In the genomic region with DNA sequence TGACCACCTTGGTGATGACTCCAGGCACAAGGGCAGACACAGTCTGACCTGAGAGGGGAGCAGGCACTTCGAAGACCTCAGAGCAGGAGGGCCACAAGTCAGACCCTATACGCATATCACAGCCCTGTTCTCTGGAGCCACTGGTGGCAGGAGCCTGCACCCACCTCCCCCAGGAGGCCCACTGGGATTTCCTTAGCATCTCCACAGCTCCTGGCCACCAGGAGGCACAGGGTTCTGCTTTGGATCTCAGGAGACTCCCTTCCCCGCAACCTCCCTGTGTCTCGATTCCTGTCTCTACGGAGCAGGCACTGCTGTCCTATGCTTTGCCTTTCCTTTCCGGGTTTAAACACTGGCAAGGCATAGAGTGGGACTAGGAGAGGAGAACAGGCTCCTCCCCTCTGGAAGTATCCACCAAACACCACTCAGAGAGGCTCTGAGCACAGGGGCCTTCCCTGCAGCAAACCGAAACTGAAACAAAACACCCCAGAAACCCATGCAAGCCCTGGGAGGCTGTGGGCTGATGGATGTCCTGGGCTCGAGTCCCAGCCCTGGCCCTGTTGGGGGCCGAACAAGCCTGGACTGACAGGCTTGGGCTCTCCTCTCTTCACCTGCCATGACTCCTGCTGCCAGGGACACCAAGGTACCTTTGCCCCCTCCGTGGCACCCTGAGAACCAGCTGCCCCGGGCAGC, we compare ENCODE assay signal across 8 cellular contexts.
DNase-seq lines count a peak whose midpoint lies in the region; ATAC-seq and TF ChIP-seq lines count a peak whose summit lies in the region.

No MANE protein-coding gene starts in this region.

- H3K36me3 ChIP-seq in neuronal stem cell (replicated peaks in 1 of 2; ENCODE audit: control insufficient read depth in 2 of 2, insufficient read depth in 2 of 2, low read length in 2 of 2) (peaks cover 0 to 3% of the 10 kb centered on the region in 2 donors), thoracic aorta (peaks cover 11% of the 10 kb centered on the region)

- H2AFZ ChIP-seq in neuronal stem cell (ENCODE audit: low read length): no peak overlapping the region

- H3K9me3 Mint-ChIP-seq in HFFc6: no peaks in the 10 kb centered on the region
- no peaks in the 10 kb centered on the region for H3K9me3 Mint-ChIP-seq in activated T-helper 17 cell treated with anti-CD3 and anti-CD28 coated beads, Interleukin-2, amount 50 U/mL, for 72 hours

- peak overlapping the region; percentile 94 for H3K4me3 Mint-ChIP-seq in HFFc6
- H3K4me3 Mint-ChIP-seq in activated T-helper 17 cell treated with anti-CD3 and anti-CD28 coated beads, Interleukin-2, amount 50 U/mL, for 72 hours: peak overlapping the region; percentile 81

- WGBS in neuronal stem cell (ENCODE audit: extremely low coverage in 2 of 2, insufficient read length in 2 of 2, insufficient replicate concordance in 1 of 2), 2 donors: no CpG with 5 or more reads among the region's 11 CpGs

- H3K27me3 Mint-ChIP-seq in HFFc6 (ENCODE audit: insufficient read depth): peaks cover 13% of the 10 kb centered on the region
- no peaks in the 10 kb centered on the region for H3K27me3 Mint-ChIP-seq in activated T-helper 17 cell treated with anti-CD3 and anti-CD28 coated beads, Interleukin-2, amount 50 U/mL, for 72 hours

- peak overlapping the region; percentile 1 for H3K14ac ChIP-seq in neuronal stem cell (ENCODE audit: low read length)

- H3K9ac ChIP-seq in neuronal stem cell (ENCODE audit: low read depth, low read length, poor library complexity): no peak overlapping the region

- H3K27ac Mint-ChIP-seq in HFFc6: peak overlapping the region; percentile 88
- peak overlapping the region; percentile 70 for H3K27ac Mint-ChIP-seq in activated T-helper 17 cell treated with anti-CD3 and anti-CD28 coated beads, Interleukin-2, amount 50 U/mL, for 72 hours

- H3K23ac ChIP-seq in neuronal stem cell (ENCODE audit: low read depth, low read length, poor library complexity): peak overlapping the region; percentile 60

- peak overlapping the region; percentile 33 for H2BK5ac ChIP-seq in neuronal stem cell (ENCODE audit: low read length)

- peak overlapping the region; percentile 89 for H2BK15ac ChIP-seq in neuronal stem cell (ENCODE audit: low read length)

- DNase-seq in NCI-H1417 (lab: John Stamatoyannopoulos, UW) (peak in 2 of 3 experiments; percentile 4 to 75), NCI-H1417 treated with DMSO at 0.1 percent for 48 hours (lab: John Stamatoyannopoulos, UW) (no peak), HFFc6 (peak; percentile 85), NCI-H2196 (lab: John Stamatoyannopoulos, UW; ENCODE audit: unreplicated experiment) (peak; percentile 62), fibroblast of mammary gland (ENCODE audit: low read depth) (peak; percentile 86), neuronal stem cell (ENCODE audit: low spot score) (no peak), thoracic aorta (ENCODE audit: low spot score) (no peak)

- H3K4ac ChIP-seq in neuronal stem cell (ENCODE audit: low read length): no peak overlapping the region

- peaks cover 44% of the 10 kb centered on the region for H3K36me3 Mint-ChIP-seq in HFFc6 (ENCODE audit: low read depth)
- no peaks in the 10 kb centered on the region for H3K36me3 Mint-ChIP-seq in activated T-helper 17 cell treated with anti-CD3 and anti-CD28 coated beads, Interleukin-2, amount 50 U/mL, for 72 hours (ENCODE audit: low read depth)

- H3K4me3 ChIP-seq in fibroblast of mammary gland (ENCODE audit: control insufficient read depth, low read depth, low read length) (peak overlapping the region; percentile 69), neuronal stem cell (ENCODE audit: low read length in 2 of 2) (no peak overlapping the region), thoracic aorta (peak overlapping the region; percentile 75)

- peaks cover 2 to 20% of the 10 kb centered on the region in 2 donors for H3K4me1 ChIP-seq in neuronal stem cell (ENCODE audit: control insufficient read depth in 2 of 2, insufficient read depth in 1 of 2, low read depth in 1 of 2, low read length in 2 of 2)
- peaks cover 11 to 53% of the 10 kb centered on the region in 2 donors for H3K4me1 ChIP-seq in thoracic aorta (ENCODE audit: control insufficient read depth in 1 of 2, low read depth in 2 of 2)

- peak overlapping the region; percentile 22 for H3K4me2 ChIP-seq in neuronal stem cell (ENCODE audit: insufficient read depth, low read length, poor library complexity, severe bottlenecking)

- no peak overlapping the region for H4K91ac ChIP-seq in neuronal stem cell (ENCODE audit: low read depth, low read length, poor library complexity)

- H3K4me1 Mint-ChIP-seq in HFFc6 (ENCODE audit: low read depth): peaks cover 56% of the 10 kb centered on the region
- peaks cover 4% of the 10 kb centered on the region for H3K4me1 Mint-ChIP-seq in activated T-helper 17 cell treated with anti-CD3 and anti-CD28 coated beads, Interleukin-2, amount 50 U/mL, for 72 hours

- H3K9me3 ChIP-seq in neuronal stem cell (replicated peaks in 1 of 2; ENCODE audit: control insufficient read depth in 2 of 2, insufficient read depth in 1 of 2, low read depth in 1 of 2, low read length in 2 of 2): peaks cover 5 to 7% of the 10 kb centered on the region in 2 donors
- no peaks in the 10 kb centered on the region for H3K9me3 ChIP-seq in thoracic aorta

- peak overlapping the region; percentile 59 for H2BK12ac ChIP-seq in neuronal stem cell (ENCODE audit: low read length)

- H2BK120ac ChIP-seq in neuronal stem cell (ENCODE audit: low read depth, low read length): no peak overlapping the region

- no peak overlapping the region for H4K8ac ChIP-seq in neuronal stem cell (ENCODE audit: low read depth, low read length)

- peak; percentile 84 for ATAC-seq in activated T-helper 17 cell treated with anti-CD3 and anti-CD28 coated beads, Interleukin-2, amount 50 U/mL, for 72 hours (replicated peaks)
- peak; percentile 64 for ATAC-seq in thoracic aorta (ENCODE audit: insufficient number of reproducible peaks, low FRiP score, low read depth)

- TF ChIP-seq CTCF in HFFc6 (IDR thresholded peaks at IDR 0.05) (peak; percentile 52; the same call in 1 of the 2 replicates), fibroblast of mammary gland (conservative IDR thresholded peaks at IDR 0.05; ENCODE audit: control insufficient read depth, insufficient read depth, low read depth, low read length) (peak; percentile 26), thoracic aorta (IDR thresholded peaks at IDR 0.05) (no peak)

- peak overlapping the region; percentile 70 for H2AK5ac ChIP-seq in neuronal stem cell (ENCODE audit: low read depth, low read length)

- H3K27me3 ChIP-seq in neuronal stem cell (ENCODE audit: control insufficient read depth in 3 of 3, insufficient read depth in 3 of 3, low read depth in 1 of 3, low read length in 3 of 3) (no peaks in the 10 kb centered on the region), thoracic aorta (replicated peaks; ENCODE audit: insufficient read depth) (no peaks in the 10 kb centered on the region)

- H3K18ac ChIP-seq in neuronal stem cell (ENCODE audit: low read length): peak overlapping the region; percentile 98

- H3K27ac ChIP-seq in neuronal stem cell (replicated peaks; ENCODE audit: low read length) (peak overlapping the region; percentile 27), thoracic aorta (peak overlapping the region; percentile 93 to 96)

- H3K79me1 ChIP-seq in neuronal stem cell (ENCODE audit: low read depth, low read length): peaks cover 3% of the 10 kb centered on the region

Comparison
In these comparisons a context has a peak if more than half of its experiments do, and no peak if none do; other contexts are left out.
1. DNase-seq: peak in NCI-H1417 (2 of 3), HFFc6 (single experiment), NCI-H2196 (single experiment) and fibroblast of mammary gland (single experiment); none in NCI-H1417 treated with DMSO at 0.1 percent for 48 hours (single experiment), neuronal stem cell (single experiment) and thoracic aorta (single experiment).
2. H3K4me3 ChIP-seq: peak in fibroblast of mammary gland (single experiment) and thoracic aorta (single experiment); none in neuronal stem cell (0 of 2).